Comparison of ENCODE assay signal across 28 cellular contexts in genomic region chr17:78642707-78643106, GRCh38.
"Had no signal": no experiment of that assay in that cellular context is flagged by ENCODE, and none has a peak within 500 bp of the region (broad histone marks: within the 10 kb centered on the region; RNA-seq: fewer than 3 reads in every experiment).

No MANE protein-coding gene starts in this region.

- H3K36me3 ChIP-seq: left ventricle myocardium inferior, neural progenitor cell, neutrophil, prostate gland, spleen, suprapubic skin, thoracic aorta, tibial artery, upper lobe of right lung had no signal

- H3K4me3 Mint-ChIP-seq: immature natural killer cell; mesothelial cell of epicardium; naive B cell; natural killer cell; nephron progenitor cell; neural progenitor cell; stimulated activated effector memory CD8-positive, alpha-beta T cell treated with anti-CD3 and anti-CD28 coated beads, Interleukin-12 subunit alpha, Interleukin-12 subunit beta, amount 100 ng/mL, for 72 hours; stimulated activated naive CD8-positive, alpha-beta T cell treated with anti-CD3 and anti-CD28 coated beads, Interleukin-15, Interleukin-2, amounts not matched to agents 100 ng/mL and 50 ng/mL, for 24 hours had no signal

- H3K4me1 ChIP-seq: neural progenitor cell, prostate gland, suprapubic skin, upper lobe of right lung had no signal

- FAIRE-seq: islet of Langerhans had no signal

- H3K9me3 ChIP-seq: left ventricle myocardium inferior, neutrophil, prostate gland, suprapubic skin, thoracic aorta, tibial artery, upper lobe of right lung had no signal

- H3K27ac Mint-ChIP-seq: immature natural killer cell; mesothelial cell of epicardium; natural killer cell; nephron progenitor cell; neural progenitor cell; stimulated activated naive CD8-positive, alpha-beta T cell treated with anti-CD3 and anti-CD28 coated beads, Interleukin-15, Interleukin-2, amounts not matched to agents 100 ng/mL and 50 ng/mL, for 24 hours had no signal

- H3K27ac ChIP-seq: left ventricle myocardium inferior, neural progenitor cell, neutrophil, prostate gland, skin epidermis, spleen, suprapubic skin, thoracic aorta, tibial artery, upper lobe of right lung had no signal

- ATAC-seq: natural killer cell; right cardiac atrium; sciatic nerve; stimulated activated effector memory CD8-positive, alpha-beta T cell treated with anti-CD3 and anti-CD28 coated beads, Interleukin-12 subunit alpha, Interleukin-12 subunit beta, amount 100 ng/mL, for 72 hours; upper lobe of right lung had no signal

- H3K4me3 ChIP-seq: left ventricle myocardium inferior, lung, neural progenitor cell, prostate gland, skin epidermis, spleen, suprapubic skin, thoracic aorta, tibial artery, upper lobe of right lung had no signal

- H3K36me3 Mint-ChIP-seq: mesothelial cell of epicardium; natural killer cell; neural progenitor cell; stimulated activated effector memory CD8-positive, alpha-beta T cell treated with anti-CD3 and anti-CD28 coated beads, Interleukin-12 subunit alpha, Interleukin-12 subunit beta, amount 100 ng/mL, for 72 hours had no signal

- DNase-seq: hypothalamus; immature natural killer cell; left ventricle myocardium inferior; mesendoderm; naive B cell; natural killer cell; nephron progenitor cell; occipital lobe; retina; stimulated activated CD4-positive, alpha-beta T cell treated with anti-CD3 and anti-CD28 coated beads, Interleukin-4, amount 100 ng/mL, for 24 hours; stimulated activated naive CD4-positive, alpha-beta T cell; tibial artery; trophoblast cell had no signal

- H3K9me3 Mint-ChIP-seq: immature natural killer cell; mesothelial cell of epicardium; natural killer cell; nephron progenitor cell; stimulated activated effector memory CD8-positive, alpha-beta T cell treated with anti-CD3 and anti-CD28 coated beads, Interleukin-12 subunit alpha, Interleukin-12 subunit beta, amount 100 ng/mL, for 72 hours; stimulated activated naive CD8-positive, alpha-beta T cell treated with anti-CD3 and anti-CD28 coated beads, Interleukin-15, Interleukin-2, amounts not matched to agents 100 ng/mL and 50 ng/mL, for 24 hours had no signal

- H3K27me3 ChIP-seq: neural progenitor cell, upper lobe of right lung had no signal
